In the genomic region with DNA sequence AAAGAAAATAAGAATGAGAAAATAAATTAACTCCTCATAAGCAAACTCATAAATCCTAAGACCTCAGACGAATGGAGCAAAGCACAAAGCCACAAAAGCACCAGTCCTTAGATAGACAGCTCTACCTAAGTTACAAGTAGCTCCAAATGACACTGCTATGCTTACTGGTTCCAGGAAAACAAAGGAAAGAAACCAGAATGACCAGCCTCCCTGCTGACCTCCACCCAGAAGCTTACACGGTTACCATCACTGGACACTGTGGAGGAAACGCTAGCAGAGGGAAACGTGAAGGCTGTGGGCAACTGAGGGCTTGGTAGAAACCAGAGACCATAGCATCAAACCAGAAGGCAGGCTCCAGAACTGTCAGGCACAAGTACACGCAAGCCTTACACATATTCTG, we compare ENCODE assay signal across 16 cellular contexts.
"Had no signal": no experiment of that assay in that cellular context is flagged by ENCODE, and none has a peak within 500 bp of the region (broad histone marks: within the 10 kb centered on the region; RNA-seq: fewer than 3 reads in every experiment).

No MANE protein-coding gene starts in this region.

- H3K27me3 Mint-ChIP-seq: activated CD4-positive, alpha-beta T cell treated with anti-CD3 and anti-CD28 coated beads for 36 hours; activated naive CD8-positive, alpha-beta T cell treated with anti-CD3 and anti-CD28 coated beads, Interleukin-2, amount 50 U/mL, for 24 hours had no signal

- H3K27me3 ChIP-seq: ascending aorta, gastrocnemius medialis, pancreas, tibial artery, vagina had no signal

- H3K9me3 ChIP-seq: ascending aorta, gastrocnemius medialis, left ventricle myocardium inferior, pancreas, tibial artery, vagina had no signal

- FAIRE-seq: colon, pancreas had no signal

- H3K9me3 Mint-ChIP-seq: activated naive CD8-positive, alpha-beta T cell treated with anti-CD3 and anti-CD28 coated beads, Interleukin-2, amount 50 U/mL, for 24 hours; activated T-helper 1 cell treated with anti-CD3 and anti-CD28 coated beads, Interleukin-12 subunit alpha, Interleukin-12 subunit beta, Interleukin-2, Interleukin-4 antibody, amounts not matched to agents 30 ng/mL and 10 ng/mL and 1 ng/mL, durations not matched to agents 14 hours and 24 hours and 36 hours had no signal

- H3K4me3 Mint-ChIP-seq: activated CD4-positive, alpha-beta T cell treated with anti-CD3 and anti-CD28 coated beads for 36 hours; activated naive CD8-positive, alpha-beta T cell treated with anti-CD3 and anti-CD28 coated beads, Interleukin-2, amount 50 U/mL, for 24 hours; activated T-helper 1 cell treated with anti-CD3 and anti-CD28 coated beads, Interleukin-12 subunit alpha, Interleukin-12 subunit beta, Interleukin-2, Interleukin-4 antibody, amounts not matched to agents 30 ng/mL and 10 ng/mL and 1 ng/mL, durations not matched to agents 14 hours and 24 hours and 36 hours had no signal

- ATAC-seq: activated CD4-positive, alpha-beta T cell treated with anti-CD3 and anti-CD28 coated beads for 36 hours; activated naive CD8-positive, alpha-beta T cell treated with anti-CD3 and anti-CD28 coated beads, Interleukin-2, amount 50 U/mL, for 24 hours; gastrocnemius medialis; pancreas had no signal

- H3K4me3 ChIP-seq: ascending aorta, gastrocnemius medialis, left ventricle myocardium inferior, pancreas, tibial artery, vagina had no signal

- H3K4me1 ChIP-seq: gastrocnemius medialis had no signal

- DNase-seq: activated CD4-positive, alpha-beta T cell treated with anti-CD3 and anti-CD28 coated beads for 36 hours; activated naive CD4-positive, alpha-beta T cell; activated naive CD8-positive, alpha-beta T cell treated with anti-CD3 and anti-CD28 coated beads, Interleukin-2, amount 50 U/mL, for 24 hours; gastrocnemius medialis; islet precursor cell; left ventricle myocardium inferior; mesenchymal stem cell; pancreas; stimulated activated CD4-positive, alpha-beta T cell treated with anti-CD3 and anti-CD28 coated beads, Interleukin-4, amount 100 ng/mL, for 1 hour; T1000; tibial artery had no signal

- H3K27ac ChIP-seq: ascending aorta, gastrocnemius medialis, left ventricle myocardium inferior, tibial artery, vagina, VCaP had no signal

- H3K36me3 ChIP-seq: ascending aorta, gastrocnemius medialis, pancreas, tibial artery, vagina had no signal

- H3K27ac Mint-ChIP-seq: activated CD4-positive, alpha-beta T cell treated with anti-CD3 and anti-CD28 coated beads for 36 hours; activated naive CD8-positive, alpha-beta T cell treated with anti-CD3 and anti-CD28 coated beads, Interleukin-2, amount 50 U/mL, for 24 hours; activated T-helper 1 cell treated with anti-CD3 and anti-CD28 coated beads, Interleukin-12 subunit alpha, Interleukin-12 subunit beta, Interleukin-2, Interleukin-4 antibody, amounts not matched to agents 30 ng/mL and 10 ng/mL and 1 ng/mL, durations not matched to agents 14 hours and 24 hours and 36 hours had no signal
